7 cellular contexts compared by ENCODE assay signal in the genomic region with DNA sequence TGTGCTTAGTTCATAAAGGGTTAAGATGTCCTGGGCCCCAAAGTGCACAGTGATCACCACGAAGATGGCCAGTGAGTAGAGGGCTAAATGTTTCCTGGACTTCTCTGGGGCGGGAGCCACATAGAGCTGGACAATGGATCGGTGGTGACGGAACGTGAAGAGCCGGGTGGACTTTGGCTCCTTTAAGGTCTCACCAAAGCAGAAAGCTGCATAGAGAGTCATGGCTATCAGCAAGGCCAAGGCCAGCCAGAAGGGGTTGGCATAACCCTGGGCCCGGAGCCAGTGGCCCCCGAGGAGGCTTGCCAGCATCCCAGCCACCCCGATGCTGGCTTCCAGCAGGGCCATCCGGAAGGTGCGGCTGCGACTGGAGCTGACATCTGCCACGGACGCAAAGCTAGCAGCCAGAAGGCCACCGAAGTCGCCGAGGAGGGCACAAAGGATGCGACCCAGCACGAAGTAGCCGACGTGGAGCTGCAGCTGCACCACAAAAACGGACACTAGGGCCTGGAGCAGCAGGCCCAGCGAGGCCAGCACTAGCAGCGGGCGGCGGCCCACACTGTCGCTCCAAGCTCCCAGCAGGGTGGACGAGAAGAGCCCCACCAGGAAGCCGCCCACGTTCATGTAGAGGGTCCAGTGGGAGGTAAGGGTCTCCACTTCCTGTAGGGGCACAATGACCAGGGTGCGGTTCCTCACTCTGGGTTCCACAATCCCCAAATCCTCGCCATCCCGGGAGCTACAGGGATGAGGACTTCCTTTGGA. TPM values are rescaled to one million over a fixed set of nuclear protein-coding genes. Genes with fewer than 3 reads are reported as not detected.
DNase-seq lines count a peak whose midpoint lies in the region; ATAC-seq and TF ChIP-seq lines count a peak whose summit lies in the region.
"Had no signal": no experiment of that assay in that cellular context is flagged by ENCODE, and none has a peak within 500 bp of the region (broad histone marks: within the 10 kb centered on the region; RNA-seq: fewer than 3 reads in every experiment).

No MANE protein-coding gene starts in this region.

- peaks cover 10% of the 10 kb centered on the region for H3K27me3 Mint-ChIP-seq in activated CD8-positive, alpha-beta memory T cell treated with anti-CD3 and anti-CD28 coated beads, Interleukin-2, amount 10 ng/mL, durations not matched to agents 7 days and 5 days

- H3K27me3 ChIP-seq in tibial artery = no peaks in the 10 kb centered on the region

- no peak for TF ChIP-seq CTCF in tibial artery (IDR thresholded peaks at IDR 0.05)

- intact Hi-C loops in tibial artery (cut with DNase I; ENCODE audit: low total_unique reads) = no loop called here

- H3K36me3 Mint-ChIP-seq in activated CD8-positive, alpha-beta memory T cell treated with anti-CD3 and anti-CD28 coated beads, Interleukin-2, amount 10 ng/mL, durations not matched to agents 7 days and 5 days = no peaks in the 10 kb centered on the region

- no peak overlapping the region for H3K27ac Mint-ChIP-seq in activated CD8-positive, alpha-beta memory T cell treated with anti-CD3 and anti-CD28 coated beads, Interleukin-2, amount 10 ng/mL, durations not matched to agents 7 days and 5 days

- peak overlapping the region; percentile 69 to 74 for H3K4me3 ChIP-seq in tibial artery

- no peaks in the 10 kb centered on the region for H3K9me3 ChIP-seq in tibial artery

- CTCF ChIA-PET in activated CD8-positive, alpha-beta memory T cell treated with anti-CD3 and anti-CD28 coated beads, Interleukin-2, amount 10 ng/mL, durations not matched to agents 7 days and 5 days (lab: Charles Lee) = interaction anchor here (2.7 kb wide), 1 partner anchor 12 kb away, joined by 21 read pairs; no protein-coding TSS in a partner anchor

- H3K4me1 ChIP-seq in tibial artery = peaks cover 0 to 23% (median 14%) of the 10 kb centered on the region in 4 donors

- peaks cover 0 to 32% (median 17%) of the 10 kb centered on the region in 3 donors for H3K36me3 ChIP-seq in tibial artery

- H3K4me3 Mint-ChIP-seq in activated CD8-positive, alpha-beta memory T cell treated with anti-CD3 and anti-CD28 coated beads, Interleukin-2, amount 10 ng/mL, durations not matched to agents 7 days and 5 days = peak overlapping the region; percentile 68

- H3K27ac ChIP-seq in tibial artery = peak overlapping the region; percentile 59 to 60

- ATAC-seq in activated CD8-positive, alpha-beta memory T cell treated with anti-CD3 and anti-CD28 coated beads, Interleukin-2, amount 10 ng/mL, durations not matched to agents 7 days and 5 days = no peak
- no peak for ATAC-seq in HG03565 (IDR thresholded peaks at IDR 0.05; ENCODE audit: unreplicated experiment)

- H3K4me1 Mint-ChIP-seq in activated CD8-positive, alpha-beta memory T cell treated with anti-CD3 and anti-CD28 coated beads, Interleukin-2, amount 10 ng/mL, durations not matched to agents 7 days and 5 days = peaks cover 18% of the 10 kb centered on the region

- DNase-seq in activated CD8-positive, alpha-beta memory T cell treated with anti-CD3 and anti-CD28 coated beads, Interleukin-2, amount 10 ng/mL, durations not matched to agents 7 days and 5 days = no peak
- no peak for DNase-seq in activated CD8-positive, alpha-beta memory T cell treated with anti-CD3 and anti-CD28 coated beads, Interleukin-2, amount 50 U/mL, for 48 hours
- peak; percentile 11 for DNase-seq in globus pallidus (ENCODE audit: low spot score)
- no peak for DNase-seq in tibial artery
- no peak for DNase-seq in stimulated activated CD4-positive, alpha-beta T cell treated with anti-CD3 and anti-CD28 coated beads, Interleukin-4, amount 100 ng/mL, for 4 hours

- no peaks in the 10 kb centered on the region for H3K9me3 Mint-ChIP-seq in activated CD8-positive, alpha-beta memory T cell treated with anti-CD3 and anti-CD28 coated beads, Interleukin-2, amount 10 ng/mL, durations not matched to agents 7 days and 5 days (ENCODE audit: low read depth)

RNA-seq across cellular contexts. Expression of a gene that starts 1.0 kb away (rescaled TPM):
- total RNA-seq in activated CD8-positive, alpha-beta memory T cell treated with anti-CD3 and anti-CD28 coated beads, Interleukin-2, amount 10 ng/mL, durations not matched to agents 7 days and 5 days = 1 to 10 TPM; 3.0 to 5.3 TPM

RNA-seq across cellular contexts. Expression of a gene that starts 33.5 kb away (rescaled TPM):
- total RNA-seq in activated CD8-positive, alpha-beta memory T cell treated with anti-CD3 and anti-CD28 coated beads, Interleukin-2, amount 10 ng/mL, durations not matched to agents 7 days and 5 days = 10 to 100 TPM; 20.2 to 24.8 TPM

RNA-seq across cellular contexts. Expression of a gene that starts 34.9 kb away (rescaled TPM):
- total RNA-seq in activated CD8-positive, alpha-beta memory T cell treated with anti-CD3 and anti-CD28 coated beads, Interleukin-2, amount 10 ng/mL, durations not matched to agents 7 days and 5 days = under 1 TPM; 0.18 to 0.26 TPM

RNA-seq across cellular contexts. Expression of a gene that starts 40.0 kb away (rescaled TPM):
- total RNA-seq in activated CD8-positive, alpha-beta memory T cell treated with anti-CD3 and anti-CD28 coated beads, Interleukin-2, amount 10 ng/mL, durations not matched to agents 7 days and 5 days = not detected
- total RNA-seq: frontal cortex had no signal

RNA-seq across cellular contexts. Expression of a gene that starts 47.7 kb away (rescaled TPM):
- 10 to 100 TPM; 68.6 to 83.5 TPM for total RNA-seq in activated CD8-positive, alpha-beta memory T cell treated with anti-CD3 and anti-CD28 coated beads, Interleukin-2, amount 10 ng/mL, durations not matched to agents 7 days and 5 days
